ENCODE assay signal across 8 cellular contexts in genomic region chr11:121569332-121570299, GRCh38.
DNase-seq lines count a peak whose midpoint lies in the region; ATAC-seq and TF ChIP-seq lines count a peak whose summit lies in the region.
"Not testable (repeated sequence)": the region's sequence is repeated elsewhere in the genome, so short reads cannot be mapped to it uniquely, and the experiment has no call there.

No MANE protein-coding gene starts in this region.

- H3K9me3 Mint-ChIP-seq in memory B cell = not testable (repeated sequence)

- peak; percentile 60 for DNase-seq in GM13977 (ENCODE audit: low spot score)
- peak; percentile 64 for DNase-seq in GM20000 (ENCODE audit: low spot score)
- peak; percentile 94 for DNase-seq in OCI-LY7 (ENCODE audit: low spot score)
- DNase-seq in memory B cell (ENCODE audit: low spot score in 2 of 2) = peak; percentile 43 to 72

- H3K27me3 Mint-ChIP-seq in memory B cell = peaks cover 23% of the 10 kb centered on the region

- intact Hi-C loops in OCI-LY7 (cut with micrococcal nuclease; ENCODE audit: unreplicated experiment) = loop anchor here (1.0 to 5.0 kb wide), 4 partner anchors 21 to 197 kb away; no protein-coding TSS in a partner anchor

- CTCF ChIA-PET in OCI-LY7 (lab: Charles Lee; ENCODE audit: unreplicated experiment) = not testable (repeated sequence)

- peaks cover 41% of the 10 kb centered on the region for H3K79me2 ChIP-seq in OCI-LY7 (ENCODE audit: insufficient read depth, low read depth, low read length)

- TSS peak; percentile 99 for BruUV-seq in OCI-LY7 (replicated peaks; lab: Mats Ljungman, UMichigan)

- POLR2A ChIA-PET in OCI-LY7 (lab: Charles Lee) = interaction anchor here (1.2 to 3.1 kb wide), 2 partner anchors 12 to 15 kb away, joined by 3 to 21 read pairs; no protein-coding TSS in a partner anchor

- peaks cover 80% of the 10 kb centered on the region for H3K4me1 ChIP-seq in OCI-LY7 (ENCODE audit: insufficient read depth, low read length, poor library complexity, severe bottlenecking)

- H3K4me3 Mint-ChIP-seq in memory B cell = peak overlapping the region; percentile 83

- in situ Hi-C loops in GM13977 (cut with MboI; ENCODE audit: low pct_unique_long_range_greater_than_20kb, low sequenced_read_pairs, unreplicated experiment) = not testable (repeated sequence)

- H4K20me1 ChIP-seq in OCI-LY7 (ENCODE audit: insufficient read depth, low read length) = not testable (repeated sequence)

- H3K27ac ChIP-seq in OCI-LY7 (ENCODE audit: low read depth, low read length, poor library complexity, severe bottlenecking) = peak overlapping the region; percentile 97

- peaks cover 18% of the 10 kb centered on the region for H3K4me1 Mint-ChIP-seq in memory B cell

- peaks cover 90% of the 10 kb centered on the region for H3K36me3 ChIP-seq in OCI-LY7 (ENCODE audit: insufficient read depth, low read length)

- peak overlapping the region; percentile 63 for H3K4me2 ChIP-seq in OCI-LY7 (ENCODE audit: low read length)

- TF ChIP-seq CTCF in GM13977 (IDR thresholded peaks at IDR 0.05; ENCODE audit: extremely low read depth, insufficient read depth, missing control alignments); GM20000 (IDR thresholded peaks at IDR 0.05; ENCODE audit: extremely low read depth, missing control alignments); OCI-LY7 (conservative IDR thresholded peaks at IDR 0.05; ENCODE audit: low read length): not testable (repeated sequence)

- peak overlapping the region; percentile 47 for H3K4me3 ChIP-seq in OCI-LY7 (ENCODE audit: low read depth, low read length, poor library complexity, severe bottlenecking)

- H3K27ac Mint-ChIP-seq in memory B cell = peak overlapping the region; percentile 98

- not testable (repeated sequence) for H3K36me3 Mint-ChIP-seq in memory B cell

- H2AFZ ChIP-seq in OCI-LY7 (ENCODE audit: low read length) = not testable (repeated sequence)

- H3K9me3 ChIP-seq in OCI-LY7 (ENCODE audit: low read length) = not testable (repeated sequence)

- ATAC-seq in GM18909 (IDR thresholded peaks at IDR 0.05; ENCODE audit: poor library complexity, unreplicated experiment) = peak; percentile 99
- peak; percentile 96 for ATAC-seq in HG02571 (IDR thresholded peaks at IDR 0.05; ENCODE audit: unreplicated experiment)
- peak; percentile 92 for ATAC-seq in HG03039 (IDR thresholded peaks at IDR 0.05; ENCODE audit: unreplicated experiment)
- peak; percentile 95 for ATAC-seq in HG03442 (IDR thresholded peaks at IDR 0.05; ENCODE audit: unreplicated experiment)
- ATAC-seq in memory B cell (ENCODE audit: low read depth) = peak; percentile 99

- not testable (repeated sequence) for H3K9me2 ChIP-seq in OCI-LY7 (ENCODE audit: insufficient read depth, low read length)

Comparison
In these comparisons a context has a peak if more than half of its experiments do, and no peak if none do; other contexts are left out.
1. Peak in every context shown above with its lines: DNase-seq, ATAC-seq, H3K4me3 ChIP-seq and H3K27ac ChIP-seq.